7 cellular contexts compared by ENCODE assay signal in the genomic region with DNA sequence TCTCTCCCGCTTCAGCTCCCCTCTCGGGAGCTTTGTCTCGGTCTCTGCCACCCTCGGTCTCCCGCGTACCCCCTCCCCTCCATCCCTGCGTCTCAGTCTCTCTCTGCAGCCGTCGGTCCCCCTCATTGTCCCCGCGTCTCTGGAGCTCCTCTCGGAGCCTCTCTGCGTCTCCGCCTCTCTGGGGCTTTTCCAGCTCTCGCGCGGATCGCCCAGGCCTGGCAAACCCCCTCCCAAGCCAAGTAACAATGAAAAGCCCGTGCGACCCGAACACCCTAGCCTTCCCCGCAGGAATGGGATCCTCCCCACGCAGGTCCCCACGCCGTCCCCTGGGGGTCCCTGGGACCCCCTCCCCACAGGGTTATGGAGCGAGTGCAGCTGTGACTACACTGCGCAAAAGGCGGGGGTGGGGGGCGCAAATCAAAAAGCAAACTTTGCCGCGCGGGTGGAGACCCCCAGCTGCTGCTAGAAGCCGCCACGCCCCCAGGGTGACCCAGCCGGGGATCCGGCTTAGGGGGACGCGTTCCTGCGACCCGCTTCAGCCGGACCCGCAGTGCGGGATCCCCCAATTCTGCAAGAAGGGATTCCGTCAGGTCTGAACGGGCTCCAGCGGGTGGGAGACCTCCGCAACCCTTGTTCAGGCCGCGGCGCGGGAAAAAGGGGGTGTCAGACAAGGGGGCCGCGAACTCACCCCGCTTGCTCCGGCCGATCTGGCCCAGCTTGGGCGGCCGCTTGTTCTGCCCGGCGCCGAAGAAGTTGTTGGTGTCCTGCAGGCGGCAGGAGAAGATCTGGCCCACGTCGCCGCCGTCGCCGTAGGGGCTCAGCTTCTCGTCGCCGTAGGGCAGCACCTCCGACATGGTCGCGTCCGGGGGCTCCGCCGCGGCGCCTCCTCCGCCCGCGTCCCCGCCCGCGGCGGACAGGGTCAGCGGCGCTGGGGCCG. TPM values are rescaled to one million over a fixed set of nuclear protein-coding genes. Genes with fewer than 3 reads are reported as not detected.
DNase-seq lines count a peak whose midpoint lies in the region; ATAC-seq and TF ChIP-seq lines count a peak whose summit lies in the region.

No MANE protein-coding gene starts in this region.

- RAD21 ChIA-PET in HCT116 (lab: Charles Lee; ENCODE audit: low non-redundant PET in 1 of 2, low total read pairs in 2 of 2, uncharacterized antibody in 2 of 2, unreplicated experiment in 2 of 2): no interaction called here

- H3K9me2 ChIP-seq in HCT116 (ENCODE audit: insufficient read depth): no peaks in the 10 kb centered on the region

- H3K4me2 ChIP-seq in HCT116 (ENCODE audit: low read length): peak overlapping the region; percentile 90

- intact Hi-C loops in HCT116 (cut with micrococcal nuclease) (no loop called here), heart left ventricle (cut with DNase I) (loop anchor here in 1 of 10 donors (2.0 kb wide), 1 partner anchor 122 kb away; no protein-coding TSS in a partner anchor)

- H3K4me3 ChIP-seq in HCT116 (replicated peaks in 1 of 2; ENCODE audit: low read depth in 1 of 2, low read length in 2 of 2) (peak overlapping the region; percentile 77 to 94), WI38 (ENCODE audit: low read depth, low read length) (peak overlapping the region; percentile 98), heart left ventricle (peak overlapping the region; percentile 52 to 70 (median 62))

- H2AFZ ChIP-seq in HCT116 (ENCODE audit: low read depth, low read length, poor library complexity, severe bottlenecking): no peak overlapping the region

- no peak for DNase-seq in HCT116 (ENCODE audit: low read depth, low spot score)
- DNase-seq in heart left ventricle: no peak
- peak; percentile 82 for DNase-seq in retina
- DNase-seq in effector CD4-positive, alpha-beta T cell: no peak
- DNase-seq in GOT3 (lab: John Stamatoyannopoulos, UW): no peak

- H3K79me2 ChIP-seq in HCT116 (ENCODE audit: insufficient read depth, low read length): peaks cover 18% of the 10 kb centered on the region

- no peak for TF ChIP-seq CTCF in HCT116 (IDR thresholded peaks at IDR 0.05 in 2 of 3, conservative IDR thresholded peaks at IDR 0.05 in 1 of 3; ENCODE audit: borderline replicate concordance in 1 of 3, insufficient read depth in 1 of 3, low read depth in 2 of 3, low read length in 2 of 3)
- no peak for TF ChIP-seq CTCF in WI38 (IDR thresholded peaks at IDR 0.05; ENCODE audit: low read depth, low read length)
- no peak for TF ChIP-seq CTCF in heart left ventricle (IDR thresholded peaks at IDR 0.05)

- H3K4me1 ChIP-seq in HCT116 (ENCODE audit: control insufficient read depth in 1 of 2, insufficient read depth in 2 of 2, low read length in 2 of 2) (peaks cover 28 to 59% of the 10 kb centered on the region in 2 experiments), heart left ventricle (peaks cover 0 to 38% (median 16%) of the 10 kb centered on the region in 12 donors)

- TF ChIP-seq POLR2A in HCT116 (IDR thresholded peaks at IDR 0.05; ENCODE audit: borderline replicate concordance, extremely low read depth, insufficient read depth, insufficient read length): no peak
- TF ChIP-seq POLR2A in heart left ventricle (IDR thresholded peaks at IDR 0.05): no peak

- no TSS peak for BruUV-seq in HCT116 (replicated peaks; lab: Mats Ljungman, UMichigan)

- CTCF ChIA-PET in HCT116 (lab: Charles Lee): no interaction called here

- H3K36me3 ChIP-seq in HCT116 (ENCODE audit: control insufficient read depth in 1 of 2, insufficient read depth in 2 of 2, low read length in 2 of 2) (no peaks in the 10 kb centered on the region), heart left ventricle (peaks cover 0 to 3% (median 0%) of the 10 kb centered on the region in 9 donors)

- H3K27ac ChIP-seq in HCT116 (ENCODE audit: low read depth, low read length): peak overlapping the region; percentile 85; the same call in 1 of the 2 replicates
- peak overlapping the region in 11 of 12 donors; percentile 24 to 92 (median 54) for H3K27ac ChIP-seq in heart left ventricle

- no peaks in the 10 kb centered on the region for H3K9me3 ChIP-seq in HCT116 (ENCODE audit: control insufficient read depth in 1 of 2, insufficient read depth in 1 of 2, low read depth in 1 of 2, low read length in 2 of 2)
- H3K9me3 ChIP-seq in heart left ventricle: no peaks in the 10 kb centered on the region

- POLR2A ChIA-PET in HCT116 (lab: Charles Lee): no interaction called here

- H3K27me3 ChIP-seq in HCT116 (ENCODE audit: insufficient read depth, low read length) (no peaks in the 10 kb centered on the region), heart left ventricle (peaks cover 14 to 77% (median 47%) of the 10 kb centered on the region in 9 donors)

- ATAC-seq in HCT116 (peak; percentile 4; the same call in 1 of the 2 replicates), heart left ventricle (no peak), HG03442 (IDR thresholded peaks at IDR 0.05; ENCODE audit: unreplicated experiment) (no peak)

- WGBS in heart left ventricle, 4 donors: 1 to 2% (median 1%) methylated on average over 24 to 89 of the region's 89 CpGs

- TF ChIP-seq RAD21 in HCT116 (IDR thresholded peaks at IDR 0.05; ENCODE audit: low read depth): no peak

- H3K9ac ChIP-seq in HCT116 (ENCODE audit: low read length): peak overlapping the region; percentile 81

- no peaks in the 10 kb centered on the region for H4K20me1 ChIP-seq in HCT116 (ENCODE audit: insufficient read depth)

TF ChIP-seq in HCT116, 20 proteins besides CTCF, POLR2A, EP300 and RAD21:
- TF ChIP-seq EZH2phosphoT487 (IDR thresholded peaks at IDR 0.05; ENCODE audit: borderline replicate concordance) (no peak), CEBPB (IDR thresholded peaks at IDR 0.05; ENCODE audit: low read depth) (no peak), JUND (IDR thresholded peaks at IDR 0.05) (no peak), EGR1 (IDR thresholded peaks at IDR 0.05; ENCODE audit: low read depth) (no peak), CBX3 (IDR thresholded peaks at IDR 0.05; ENCODE audit: low read depth) (no peak), ZFX (IDR thresholded peaks at IDR 0.05) (no peak), SRF (IDR thresholded peaks at IDR 0.05; ENCODE audit: low read depth) (no peak), TCF7L2 (IDR thresholded peaks at IDR 0.05; ENCODE audit: borderline replicate concordance, extremely low read depth, insufficient read depth, insufficient read length) (no peak), SIN3A (IDR thresholded peaks at IDR 0.05; ENCODE audit: low read depth) (no peak), EZH2 (IDR thresholded peaks at IDR 0.05) (no peak), ELF1 (IDR thresholded peaks at IDR 0.05; ENCODE audit: borderline replicate concordance, low read depth) (no peak), POLR2AphosphoS5 (IDR thresholded peaks at IDR 0.05; ENCODE audit: low read depth, low read length) (no peak), FOSL1 (IDR thresholded peaks at IDR 0.05; ENCODE audit: low read depth) (no peak)
- TF ChIP-seq, protein P1, sequence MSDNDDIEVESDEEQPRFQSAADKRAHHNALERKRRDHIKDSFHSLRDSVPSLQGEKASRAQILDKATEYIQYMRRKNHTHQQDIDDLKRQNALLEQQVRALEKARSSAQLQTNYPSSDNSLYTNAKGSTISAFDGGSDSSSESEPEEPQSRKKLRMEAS (IDR thresholded peaks at IDR 0.05): no peak
- TF ChIP-seq, protein P2, sequence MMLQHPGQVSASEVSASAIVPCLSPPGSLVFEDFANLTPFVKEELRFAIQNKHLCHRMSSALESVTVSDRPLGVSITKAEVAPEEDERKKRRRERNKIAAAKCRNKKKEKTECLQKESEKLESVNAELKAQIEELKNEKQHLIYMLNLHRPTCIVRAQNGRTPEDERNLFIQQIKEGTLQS (IDR thresholded peaks at IDR 0.05): no peak
- TF ChIP-seq, protein P3, sequence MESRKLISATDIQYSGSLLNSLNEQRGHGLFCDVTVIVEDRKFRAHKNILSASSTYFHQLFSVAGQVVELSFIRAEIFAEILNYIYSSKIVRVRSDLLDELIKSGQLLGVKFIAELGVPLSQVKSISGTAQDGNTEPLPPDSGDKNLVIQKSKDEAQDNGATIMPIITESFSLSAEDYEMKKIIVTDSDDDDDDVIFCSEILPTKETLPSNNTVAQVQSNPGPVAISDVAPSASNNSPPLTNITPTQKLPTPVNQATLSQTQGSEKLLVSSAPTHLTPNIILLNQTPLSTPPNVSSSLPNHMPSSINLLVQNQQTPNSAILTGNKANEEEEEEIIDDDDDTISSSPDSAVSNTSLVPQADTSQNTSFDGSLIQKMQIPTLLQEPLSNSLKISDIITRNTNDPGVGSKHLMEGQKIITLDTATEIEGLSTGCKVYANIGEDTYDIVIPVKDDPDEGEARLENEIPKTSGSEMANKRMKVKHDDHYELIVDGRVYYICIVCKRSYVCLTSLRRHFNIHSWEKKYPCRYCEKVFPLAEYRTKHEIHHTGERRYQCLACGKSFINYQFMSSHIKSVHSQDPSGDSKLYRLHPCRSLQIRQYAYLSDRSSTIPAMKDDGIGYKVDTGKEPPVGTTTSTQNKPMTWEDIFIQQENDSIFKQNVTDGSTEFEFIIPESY (IDR thresholded peaks at IDR 0.05; ENCODE audit: extremely low read depth, insufficient replicate concordance, low read length): no peak

RNA-seq across cellular contexts. Expression of a gene that starts 1.2 kb away (rescaled TPM):
- 20.5 TPM for total RNA-seq in HCT116 (2021; ENCODE audit: unreplicated experiment)
- polyA plus RNA-seq in HCT116 (2012): 12.3 and 14.2 TPM in 2 replicates
- 10 to 100 TPM in 1 of 9 donors, 1 to 10 TPM in 8; 4.2 to 10.0 (median 7.3) TPM for total RNA-seq in heart left ventricle
- polyA plus RNA-seq in heart left ventricle: 1 to 10 TPM; 3.8 to 5.7 TPM

RNA-seq across cellular contexts. Expression of a gene that starts 23.2 kb away (rescaled TPM):
- total RNA-seq in HCT116 (2021; ENCODE audit: unreplicated experiment) (24.7 TPM), heart left ventricle (10 to 100 TPM; 34.5 to 57.1 (median 41.2) TPM)
- 19.2 and 21.0 TPM in 2 replicates for polyA plus RNA-seq in HCT116 (2012)
- 10 to 100 TPM; 12.4 to 57.3 TPM for polyA plus RNA-seq in heart left ventricle
